17 cellular contexts compared by ENCODE assay signal in the genomic region with DNA sequence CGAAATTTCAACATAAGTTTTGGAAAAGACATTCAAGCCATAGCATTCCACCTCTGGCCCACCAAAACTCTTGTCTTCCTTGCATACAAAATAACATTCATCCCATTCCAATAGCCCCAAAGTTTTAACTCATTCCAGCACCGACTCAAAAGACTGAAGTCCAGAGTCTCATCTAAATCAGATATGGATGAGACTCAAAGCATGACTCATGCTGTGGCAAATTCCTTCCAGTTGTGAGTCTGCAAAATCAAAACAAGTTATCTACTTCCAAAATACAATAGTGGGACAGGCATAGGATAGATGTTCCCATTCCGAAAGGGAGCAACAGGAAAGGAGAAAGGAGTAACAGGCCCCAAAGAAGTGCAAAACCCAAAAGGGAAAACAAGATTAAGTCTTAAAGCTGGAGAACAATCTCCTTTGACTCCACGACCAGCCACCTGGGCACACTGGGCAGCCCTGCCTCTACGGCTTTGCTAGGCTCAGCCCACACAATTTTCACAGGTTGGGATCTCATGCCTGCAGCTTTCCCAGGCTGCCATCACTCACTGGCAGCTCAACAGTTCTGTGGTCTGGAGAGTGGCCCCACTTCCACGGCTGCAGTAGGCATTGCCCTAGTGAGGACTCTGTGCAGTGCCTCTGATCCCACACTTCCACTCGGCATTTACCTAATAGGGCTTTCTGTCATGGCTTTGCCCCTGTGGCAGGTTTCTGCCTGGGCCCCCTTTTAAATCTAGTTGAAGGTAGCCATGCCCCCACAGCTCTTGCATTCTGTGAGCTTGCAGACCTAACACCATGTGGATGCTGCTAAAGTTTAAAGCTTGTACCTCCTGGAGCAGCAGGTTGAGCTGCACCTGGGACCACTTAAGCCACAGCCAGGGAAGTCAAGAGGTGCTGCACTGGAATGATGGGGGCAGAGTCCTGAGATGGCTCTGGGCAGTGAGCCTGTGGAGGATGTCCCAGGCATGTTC. TPM values are rescaled to one million over a fixed set of nuclear protein-coding genes. Genes with fewer than 3 reads are reported as not detected.
A peak's percentile ranks its signal among the peaks of the same experiment; 100 is the strongest.
DNase-seq lines count a peak whose midpoint lies in the region; ATAC-seq, FAIRE-seq and TF ChIP-seq lines count a peak whose summit lies in the region.
"Had no signal": no experiment of that assay in that cellular context is flagged by ENCODE, and none has a peak within 500 bp of the region (broad histone marks: within the 10 kb centered on the region; RNA-seq: fewer than 3 reads in every experiment).

No MANE protein-coding gene starts in this region.

- 0 out of 2 replicates have a peak, but pooled peaks cover 4% of the 10 kb centered on the region for H3K36me3 Mint-ChIP-seq in HFFc6 (ENCODE audit: low read depth)
- H3K36me3 Mint-ChIP-seq: brain had no signal

- intact Hi-C loops in K562 (cut with micrococcal nuclease) (no loop called here), transverse colon (cut with DNase I; ENCODE audit: low total_unique reads) (no loop called here)

- in situ Hi-C loops in K562 (cut with MboI), result no loop called here
- in situ Hi-C loops in transverse colon (cut with MboI; ENCODE audit: low pct_ligation_motif_present in 1 of 4, low pct_unique_long_range_greater_than_20kb in 1 of 4, low sequenced_read_pairs in 3 of 4), result no loop called here

- DNase-seq in AG08395 (ENCODE audit: low spot score) (peak; percentile 36), HFFc6 (peak; percentile 43), K562 (ENCODE audit: extremely low read depth in 1 of 4, low spot score in 3 of 4) (no peak), mesenteric fat pad (ENCODE audit: low spot score) (peak; percentile 35), transverse colon (no peak), NCI-H1694 treated with DMSO at 0.1 percent for 48 hours (lab: John Stamatoyannopoulos, UW) (no peak), epidermal melanocyte (ENCODE audit: insufficient read length, low spot score) (no peak)
- no peak for DNase-seq in stimulated activated CD4-positive, alpha-beta T cell treated with anti-CD3 and anti-CD28 coated beads, Interleukin-4, amount 100 ng/mL, for 24 hours
- DNase-seq: activated CD4-positive, alpha-beta T cell treated with anti-CD3 and anti-CD28 coated beads for 36 hours; DND-41; left cardiac atrium; NCI-H510A; T-helper 1 cell had no signal

- H3K9me3 Mint-ChIP-seq in HFFc6, result no peaks in the 10 kb centered on the region; the same call in 1 of the 2 replicates

- TF ChIP-seq RAD21 in K562 (CRISPR knock-in tag; conservative IDR thresholded peaks at IDR 0.05 in 1 of 2, IDR thresholded peaks at IDR 0.05 in 1 of 2), result no peak

- H3K27me3 ChIP-seq in K562 (ENCODE audit: control insufficient read depth in 2 of 2, insufficient read depth in 2 of 2, low read length in 2 of 2), result peaks cover 21 to 23% of the 10 kb centered on the region in 2 experiments
- H3K27me3 ChIP-seq in transverse colon, result no peaks in the 10 kb centered on the region

- H2AFZ ChIP-seq in K562 (ENCODE audit: low read depth, low read length), result no peak overlapping the region

- no TSS peak for BruUV-seq in K562 (replicated peaks; lab: Mats Ljungman, UMichigan)

- H3K4me1 ChIP-seq in K562 (replicated peaks in 1 of 2; ENCODE audit: control insufficient read depth in 2 of 2, insufficient read depth in 2 of 2, low read length in 2 of 2), result no peaks in the 10 kb centered on the region; a peak in 1 of 5 replicates
- H3K4me1 ChIP-seq in transverse colon, result peaks cover 0 to 3% (median 0%) of the 10 kb centered on the region in 4 donors
- H3K4me1 ChIP-seq: prostate gland had no signal

- H3K4me3 ChIP-seq in K562 (no peak overlapping the region), transverse colon (no peak overlapping the region)
- H3K4me3 ChIP-seq: prostate gland had no signal

- no peaks in the 10 kb centered on the region for H3K9me1 ChIP-seq in K562 (ENCODE audit: control insufficient read depth, insufficient read depth, low read length)

- no peaks in the 10 kb centered on the region for H3K9me3 ChIP-seq in K562 (replicated peaks; ENCODE audit: control insufficient read depth, insufficient read depth, low read depth, low read length)
- peaks cover 0 to 6% of the 10 kb centered on the region in 2 donors for H3K9me3 ChIP-seq in transverse colon
- H3K9me3 ChIP-seq: prostate gland had no signal

- H3K4me2 ChIP-seq in K562 (ENCODE audit: insufficient read depth, low read length), result no peak overlapping the region

- WGBS in K562 (ENCODE audit: insufficient coverage, low coverage, missing lambda C conversion rate), result 3% methylated on average over 7 of the region's 7 CpGs
- 75 to 84% methylated on average over 1 to 7 of the region's 7 CpGs for WGBS in transverse colon (ENCODE audit: low coverage in 1 of 2), 2 donors

- ATAC-seq in K562, result no peak
- ATAC-seq: activated CD4-positive, alpha-beta T cell treated with anti-CD3 and anti-CD28 coated beads for 36 hours; left cardiac atrium; Panc1 had no signal

- no peak overlapping the region for H3K9ac ChIP-seq in K562 (ENCODE audit: insufficient read depth in 1 of 2, low read depth in 2 of 2, low read length in 2 of 2)

- peak; percentile 11 for FAIRE-seq in K562 (lab: Jason Lieb, UNC)

- H3K79me2 ChIP-seq in K562 (ENCODE audit: control insufficient read depth, insufficient read depth, low read length), result no peaks in the 10 kb centered on the region

- H3K4me1 Mint-ChIP-seq in HFFc6 (ENCODE audit: low read depth), result peaks cover 20% of the 10 kb centered on the region
- H3K4me1 Mint-ChIP-seq: activated CD4-positive, alpha-beta T cell treated with anti-CD3 and anti-CD28 coated beads for 36 hours; brain had no signal

- CTCF ChIA-PET in K562 (lab: Yijun Ruan, JAX; ENCODE audit: low intra/inter-chr PET ratio), result no interaction called here

- H3K27me3 Mint-ChIP-seq in HFFc6 (ENCODE audit: insufficient read depth), result peaks cover 6% of the 10 kb centered on the region
- H3K27me3 Mint-ChIP-seq: activated CD4-positive, alpha-beta T cell treated with anti-CD3 and anti-CD28 coated beads for 36 hours had no signal

- H4K20me1 ChIP-seq in K562 (replicated peaks; ENCODE audit: control insufficient read depth, insufficient read depth, low read length), result 0 out of 2 replicates have a peak, but pooled peaks cover 4% of the 10 kb centered on the region

- TF ChIP-seq POLR2A in K562 (conservative IDR thresholded peaks at IDR 0.05) (no peak), transverse colon (IDR thresholded peaks at IDR 0.05) (no peak)

- H3K27ac Mint-ChIP-seq in HFFc6, result no peak overlapping the region
- H3K27ac Mint-ChIP-seq: activated CD4-positive, alpha-beta T cell treated with anti-CD3 and anti-CD28 coated beads for 36 hours; brain had no signal

- no peak for TF ChIP-seq EP300 in K562 (IDR thresholded peaks at IDR 0.05; ENCODE audit: low read length)
- TF ChIP-seq EP300 in transverse colon (IDR thresholded peaks at IDR 0.05; ENCODE audit: low read depth), result no peak

- POLR2A ChIA-PET in K562 (lab: Yijun Ruan, JAX), result interaction anchor here (0.5 to 0.8 kb wide), 3 partner anchors 24 to 676 kb away, joined by 3 read pairs; no protein-coding TSS in a partner anchor

- H3K36me3 ChIP-seq in K562 (ENCODE audit: control insufficient read depth, insufficient read depth, low read length), result no peaks in the 10 kb centered on the region
- H3K36me3 ChIP-seq in transverse colon, result no peaks in the 10 kb centered on the region
- H3K36me3 ChIP-seq: prostate gland had no signal

- H3K27ac ChIP-seq in K562 (ENCODE audit: extremely low read depth, low read depth, low read length) (no peak overlapping the region), transverse colon (no peak overlapping the region)
- H3K27ac ChIP-seq: C4-2B, prostate gland had no signal

- H3K4me3 Mint-ChIP-seq in HFFc6, result no peak overlapping the region
- H3K4me3 Mint-ChIP-seq: activated CD4-positive, alpha-beta T cell treated with anti-CD3 and anti-CD28 coated beads for 36 hours; brain had no signal

- no peak for TF ChIP-seq CTCF in HFFc6 (IDR thresholded peaks at IDR 0.05)
- TF ChIP-seq CTCF in K562 (IDR thresholded peaks at IDR 0.05 in 2 of 3, conservative IDR thresholded peaks at IDR 0.05 in 1 of 3; ENCODE audit: insufficient read depth in 2 of 3, low read depth in 1 of 3, low read length in 3 of 3), result no peak
- no peak for TF ChIP-seq CTCF in transverse colon (IDR thresholded peaks at IDR 0.05)

TF ChIP-seq in K562, 482 proteins besides CTCF, POLR2A, EP300 and RAD21 (continues in another document):
- TF ChIP-seq MAFG (tag; conservative IDR thresholded peaks at IDR 0.05), result peak; percentile 52
- TF ChIP-seq JUND (IDR thresholded peaks at IDR 0.05; ENCODE audit: borderline replicate concordance, low read depth, low read length), result peak; percentile 94
- peak; percentile 95 for TF ChIP-seq JUND (tag; IDR thresholded peaks at IDR 0.05; ENCODE audit: borderline replicate concordance, low read depth, low read length)
- no peak for TF ChIP-seq CREBBP (IDR thresholded peaks at IDR 0.05; ENCODE audit: low read depth, low read length)
- peak; percentile 10; the same call in 1 of the 2 replicates for TF ChIP-seq MAFF (IDR thresholded peaks at IDR 0.05; ENCODE audit: low read length)

RNA-seq across cellular contexts. Expression of a gene that starts 51.0 kb away (rescaled TPM):
- total RNA-seq in HFFc6 (2021; fragmentation: NEBNext Ultra II Directional; extraction: Animal tissue kit (Norgen Biotek cat#: 25700)), result not detected
- 0.21 TPM in 1 of 2 replicates, not detected in the other for total RNA-seq in K562 (2011; cell fraction: chromatin; rRNA removed; ENCODE audit: low replicate concordance)
- total RNA-seq in K562 (2011; cell fraction: nucleolus; rRNA removed), result 0.13 TPM in 1 of 2 replicates, not detected in the other
- not detected in 2 replicates for total RNA-seq in K562 (2011; cell fraction: nucleoplasm; rRNA removed)
- 0.09 and 0.16 TPM in 2 replicates for total RNA-seq in K562 (2014; rRNA removed)
- total RNA-seq in K562 (2014; rRNA removed; fragmentation: Illumina TruSeq; extraction: Trizol), result 0.03 and 0.04 TPM in 2 replicates
- total RNA-seq in K562 (2015; rRNA removed; fragmentation: Illumina TruSeq; extraction: Trizol), result 0.11 and 0.22 TPM in 2 replicates
- total RNA-seq in K562 (2021), result 0.64 and 1.1 TPM in 2 replicates
- 0.03 TPM in 2 replicates for polyA plus RNA-seq in K562 (2011; rRNA removed)
- 0.03 TPM in 1 of 2 replicates, not detected in the other for polyA plus RNA-seq in K562 (2011; cell fraction: cytosol; rRNA removed)
- polyA plus RNA-seq in K562 (2011; cell fraction: nucleus; rRNA removed), result 0.18 TPM in 1 of 2 replicates, not detected in the other
- polyA plus RNA-seq in K562 (2012), result 0.36 and 0.46 TPM in 2 replicates
- 0.19 and 0.39 TPM in 2 replicates for polyA plus RNA-seq in K562 (2014; fragmentation: Illumina TruSeq; extraction: Trizol)
- under 1 TPM; 0.01 to 0.04 TPM for polyA plus RNA-seq in K562 (2014; fragmentation: Nextera tagmentation; extraction: Ambion mirVana)
- polyA plus RNA-seq in K562 (2014; rRNA removed), result 0.29 and 0.62 TPM in 2 replicates
- polyA minus RNA-seq in K562 (2011; rRNA and poly(A)+ RNA removed), result not detected in 2 replicates
- not detected in 2 replicates for polyA minus RNA-seq in K562 (2011; cell fraction: cytosol; rRNA and poly(A)+ RNA removed)
- not detected in 2 replicates for polyA minus RNA-seq in K562 (2011; cell fraction: nucleus; rRNA and poly(A)+ RNA removed)
- total RNA-seq in mesenteric fat pad, result 3.4 TPM
- total RNA-seq in transverse colon, result 1 to 10 TPM; 1.5 to 4.8 (median 3.4) TPM

Comparison
In these comparisons a context has a peak if more than half of its experiments do, and no peak if none do; other contexts are left out.
1. DNase-seq: peak in AG08395 (single experiment), HFFc6 (single experiment) and mesenteric fat pad (single experiment); none in K562 (0 of 4), stimulated activated CD4-positive, alpha-beta T cell treated with anti-CD3 and anti-CD28 coated beads, Interleukin-4, amount 100 ng/mL, for 24 hours (single experiment), transverse colon (single experiment), NCI-H1694 treated with DMSO at 0.1 percent for 48 hours (single experiment) and epidermal melanocyte (single experiment).